ENCODE assay signal across 8 cellular contexts in genomic region chr6:34526992-34527728, GRCh38. TPM values are rescaled to one million over a fixed set of nuclear protein-coding genes. Genes with fewer than 3 reads are reported as not detected.
A peak's percentile ranks its signal among the peaks of the same experiment; 100 is the strongest.
DNase-seq lines count a peak whose midpoint lies in the region; ATAC-seq and TF ChIP-seq lines count a peak whose summit lies in the region.

No MANE protein-coding gene starts in this region.

- intact Hi-C loops in activated B cell treated with CpG ODN at 0.5 μM for 24 hours (cut with micrococcal nuclease): loop anchor here (1.0 to 10.0 kb wide), 8 partner anchors 60 to 361 kb away; partner anchors contain the start of genes ILRUN, NUDT3, PACSIN1 and SMIM29

- CTCF ChIA-PET in AG04450 (lab: Charles Lee): interaction anchor here (0.7 to 2.6 kb wide), 13 partner anchors 13 to 364 kb away, joined by 3 to 22 read pairs (median 3); no protein-coding TSS in a partner anchor
- CTCF ChIA-PET in activated B cell treated with CpG ODN at 0.5 μM for 24 hours (lab: Charles Lee): interaction anchor here (1.1 to 2.6 kb wide), 3 partner anchors 61 to 82 kb away, joined by 3 to 12 read pairs (median 5); no protein-coding TSS in a partner anchor

- H3K27ac ChIP-seq in AG04450 (ENCODE audit: low read depth, low read length): no peak overlapping the region

- ATAC-seq in GM19025 (IDR thresholded peaks at IDR 0.05; ENCODE audit: low read depth, unreplicated experiment) (peak; percentile 84), HG03342 (IDR thresholded peaks at IDR 0.05; ENCODE audit: unreplicated experiment) (peak; percentile 90), activated B cell treated with CpG ODN at 0.5 μM for 24 hours (ENCODE audit: low read depth) (peak; percentile 98)

- POLR2A ChIA-PET in AG04450 (lab: Yijun Ruan, JAX) (interaction anchor here (0.7 kb wide), 1 partner anchor 352 kb away, joined by 3 read pairs; no protein-coding TSS in a partner anchor), activated B cell treated with CpG ODN at 0.5 μM for 24 hours (lab: Charles Lee) (interaction anchor here (0.5 to 1.1 kb wide), 3 partner anchors 59 to 542 kb away, joined by 3 to 6 read pairs (median 4); no protein-coding TSS in a partner anchor)

- TF ChIP-seq CTCF in AG04450 (IDR thresholded peaks at IDR 0.05; ENCODE audit: low read depth, low read length) (peak; percentile 69), activated B cell treated with CpG ODN at 0.5 μM for 24 hours (IDR thresholded peaks at IDR 0.05) (no peak), cardiac fibroblast (IDR thresholded peaks at IDR 0.05; ENCODE audit: low read depth, low read length) (peak; percentile 72)

- peak overlapping the region; percentile 66 for H3K27ac Mint-ChIP-seq in activated B cell treated with CpG ODN at 0.5 μM for 24 hours

- DNase-seq in AG04450 (ENCODE audit: low read depth, low spot score) (peak; percentile 70), NCI-H345 (lab: John Stamatoyannopoulos, UW) (peak; percentile 92), activated B cell treated with CpG ODN at 0.5 μM for 24 hours (peak; percentile 92), cardiac fibroblast (ENCODE audit: low read depth in 2 of 2) (peak; percentile 92 to 93), iris pigment epithelial cell (ENCODE audit: low read depth) (peak; percentile 89)
- peak; percentile 89 to 97 for DNase-seq in stimulated activated CD4-positive, alpha-beta T cell treated with anti-CD3 and anti-CD28 coated beads, Interleukin-12 subunit alpha, Interleukin-12 subunit beta, amount 100 ng/mL, for 24 hours (ENCODE audit: low read depth in 2 of 2)

- H3K9me3 ChIP-seq in AG04450 (ENCODE audit: control insufficient read depth, insufficient read depth, low read length): no peaks in the 10 kb centered on the region; the same call in 1 of the 2 replicates

- H3K9me3 Mint-ChIP-seq in activated B cell treated with CpG ODN at 0.5 μM for 24 hours: no peaks in the 10 kb centered on the region

- no peaks in the 10 kb centered on the region for H3K27me3 Mint-ChIP-seq in activated B cell treated with CpG ODN at 0.5 μM for 24 hours

- peak overlapping the region; percentile 69 for H3K4me3 Mint-ChIP-seq in activated B cell treated with CpG ODN at 0.5 μM for 24 hours

- peaks cover 7% of the 10 kb centered on the region for H3K4me1 Mint-ChIP-seq in activated B cell treated with CpG ODN at 0.5 μM for 24 hours

- H3K27me3 ChIP-seq in AG04450 (ENCODE audit: control insufficient read depth, insufficient read depth, low read length): peaks cover 6% of the 10 kb centered on the region

- H3K4me3 ChIP-seq in AG04450 (ENCODE audit: low read depth, low read length) (peak overlapping the region; percentile 46), cardiac fibroblast (replicated peaks in 1 of 2; ENCODE audit: low read depth in 2 of 2, low read length in 2 of 2) (no peak overlapping the region)

- no peaks in the 10 kb centered on the region for H3K36me3 Mint-ChIP-seq in activated B cell treated with CpG ODN at 0.5 μM for 24 hours (ENCODE audit: low read depth)

RNA-seq across cellular contexts. Expression of gene SPDEF, which starts 29.0 kb away (rescaled TPM):
- polyA plus RNA-seq in AG04450 (2011; rRNA removed): 0.04 TPM in 1 of 2 replicates, not detected in the other
- not detected in 2 replicates for polyA minus RNA-seq in AG04450 (2011; rRNA and poly(A)+ RNA removed)
- total RNA-seq in activated B cell treated with CpG ODN at 0.5 μM for 24 hours: 0.11 TPM in 1 of 2 replicates, not detected in the other
